ENCODE assay signal across 22 cellular contexts in the genomic region with DNA sequence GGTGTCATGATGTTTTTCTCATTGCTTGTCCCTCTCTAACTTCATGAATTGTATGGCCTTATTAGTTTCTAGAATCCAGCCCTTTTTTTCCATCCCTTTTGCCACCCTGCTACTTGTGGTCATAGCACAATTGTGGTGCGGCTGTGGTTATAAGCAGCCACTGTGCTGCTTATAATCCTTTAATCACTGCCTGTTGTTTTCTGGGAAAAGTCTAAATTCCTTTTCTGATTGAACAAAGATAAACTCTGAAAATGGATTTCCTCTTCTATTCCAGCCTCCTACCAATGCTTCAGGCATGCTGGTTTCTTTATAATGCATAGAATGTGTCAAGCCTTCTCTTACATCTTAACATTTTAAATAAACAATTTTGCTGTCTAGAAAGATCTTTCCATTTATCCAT.
"Had no signal": no experiment of that assay in that cellular context is flagged by ENCODE, and none has a peak within 500 bp of the region (broad histone marks: within the 10 kb centered on the region; RNA-seq: fewer than 3 reads in every experiment).

No MANE protein-coding gene starts in this region.

- H3K27me3 Mint-ChIP-seq: effector memory CD8-positive, alpha-beta T cell; naive B cell; natural killer cell treated with Interleukin-12 subunit alpha and Interleukin-12 subunit beta and Interleukin-15 and Interleukin-18, amount 100 ng/mL, for 72 hours; type B pancreatic cell had no signal

- H3K4me3 Mint-ChIP-seq: effector memory CD8-positive, alpha-beta T cell; naive B cell; natural killer cell treated with Interleukin-12 subunit alpha and Interleukin-12 subunit beta and Interleukin-15 and Interleukin-18, amount 100 ng/mL, for 72 hours; stimulated activated effector memory CD8-positive, alpha-beta T cell treated with anti-CD3 and anti-CD28 coated beads, Interleukin-12 subunit alpha, Interleukin-12 subunit beta, amount 100 ng/mL, for 72 hours; type B pancreatic cell had no signal

- ATAC-seq: effector memory CD8-positive, alpha-beta T cell; left ventricle myocardium superior; lower lobe of right lung; natural killer cell treated with Interleukin-12 subunit alpha and Interleukin-12 subunit beta and Interleukin-15 and Interleukin-18, amount 100 ng/mL, for 72 hours; right cardiac atrium; stimulated activated effector memory CD8-positive, alpha-beta T cell treated with anti-CD3 and anti-CD28 coated beads, Interleukin-12 subunit alpha, Interleukin-12 subunit beta, amount 100 ng/mL, for 72 hours; stimulated activated naive CD8-positive, alpha-beta T cell treated with anti-CD3 and anti-CD28 coated beads, Interleukin-15, Interleukin-2, amounts not matched to agents 100 U/mL and 50 U/mL, for 24 hours had no signal

- H3K27ac ChIP-seq: esophagus squamous epithelium, lower lobe of right lung, prostate gland, sigmoid colon, testis, tibial artery had no signal

- H3K4me3 ChIP-seq: esophagus squamous epithelium, lower lobe of right lung, prostate gland, sigmoid colon, testis, tibial artery had no signal

- H3K36me3 ChIP-seq: esophagus squamous epithelium, lower lobe of right lung, prostate gland, sigmoid colon, tibial artery had no signal

- DNase-seq: cortex of kidney; effector memory CD8-positive, alpha-beta T cell; erythroblast; esophagus squamous epithelium; foreskin melanocyte; head of caudate nucleus; left ventricle myocardium superior; lower lobe of right lung; naive B cell; nucleus accumbens; right cardiac atrium; sigmoid colon; stimulated activated CD4-positive, alpha-beta T cell treated with anti-CD3 and anti-CD28 coated beads, Interleukin-2, amount 100 ng/mL, for 24 hours; stimulated activated CD4-positive, alpha-beta T cell treated with anti-CD3 and anti-CD28 coated beads, Interleukin-4, amount 100 ng/mL, for 24 hours; stimulated activated naive CD8-positive, alpha-beta T cell treated with anti-CD3 and anti-CD28 coated beads, Interleukin-15, Interleukin-2, amounts not matched to agents 100 U/mL and 50 U/mL, for 24 hours; substantia nigra; testis; tibial artery had no signal

- H3K36me3 Mint-ChIP-seq: stimulated activated effector memory CD8-positive, alpha-beta T cell treated with anti-CD3 and anti-CD28 coated beads, Interleukin-12 subunit alpha, Interleukin-12 subunit beta, amount 100 ng/mL, for 72 hours; type B pancreatic cell had no signal

- H3K4me1 Mint-ChIP-seq: stimulated activated effector memory CD8-positive, alpha-beta T cell treated with anti-CD3 and anti-CD28 coated beads, Interleukin-12 subunit alpha, Interleukin-12 subunit beta, amount 100 ng/mL, for 72 hours had no signal

- H3K27me3 ChIP-seq: esophagus squamous epithelium, sigmoid colon, testis, tibial artery had no signal

- H3K9me3 ChIP-seq: esophagus squamous epithelium, lower lobe of right lung, prostate gland, sigmoid colon, testis, tibial artery had no signal

- H3K27ac Mint-ChIP-seq: effector memory CD8-positive, alpha-beta T cell; naive B cell; natural killer cell treated with Interleukin-12 subunit alpha and Interleukin-12 subunit beta and Interleukin-15 and Interleukin-18, amount 100 ng/mL, for 72 hours; stimulated activated effector memory CD8-positive, alpha-beta T cell treated with anti-CD3 and anti-CD28 coated beads, Interleukin-12 subunit alpha, Interleukin-12 subunit beta, amount 100 ng/mL, for 72 hours; type B pancreatic cell had no signal
